In the genomic region with DNA sequence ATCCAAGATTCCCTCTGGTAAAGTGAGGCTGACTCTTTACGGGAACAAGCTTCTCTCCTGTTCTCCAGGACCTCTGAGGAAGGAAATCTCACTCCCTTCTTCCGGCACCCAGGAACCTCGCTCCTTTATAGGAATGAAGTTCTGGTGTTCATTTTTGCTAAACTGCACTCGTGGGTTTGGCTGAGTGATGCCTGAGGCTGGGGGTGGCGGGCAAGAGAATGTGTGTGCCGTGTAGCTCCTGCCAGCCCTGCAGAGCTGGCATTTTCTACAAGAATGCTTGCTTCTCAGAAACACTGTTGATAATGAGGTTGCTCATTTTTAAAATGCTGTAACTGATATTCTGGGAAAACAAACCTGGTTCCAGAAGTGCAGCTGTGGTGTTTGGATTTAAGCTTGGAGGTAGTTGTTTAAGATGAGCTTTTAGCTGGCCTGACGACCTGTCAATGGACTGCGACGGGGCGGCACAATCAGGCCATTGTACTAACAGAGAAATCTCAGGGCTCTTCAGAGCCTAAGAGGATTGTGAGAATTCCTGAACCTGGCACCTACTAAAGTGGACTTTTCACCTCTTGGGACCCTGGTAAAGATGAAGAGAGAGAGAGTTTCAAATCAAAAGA, we compare ENCODE assay signal across 19 cellular contexts.
A peak's percentile ranks its signal among the peaks of the same experiment; 100 is the strongest.
DNase-seq lines count a peak whose midpoint lies in the region; ATAC-seq and TF ChIP-seq lines count a peak whose summit lies in the region.
"Had no signal": no experiment of that assay in that cellular context is flagged by ENCODE, and none has a peak within 500 bp of the region (broad histone marks: within the 10 kb centered on the region; RNA-seq: fewer than 3 reads in every experiment).

No MANE protein-coding gene starts in this region.

- TF ChIP-seq POLR2A in spleen (IDR thresholded peaks at IDR 0.05) = no peak

- TF ChIP-seq CTCF in right atrium auricular region (IDR thresholded peaks at IDR 0.05) (no peak), mammary epithelial cell (conservative IDR thresholded peaks at IDR 0.05 in 1 of 2, IDR thresholded peaks at IDR 0.05 in 1 of 2; ENCODE audit: extremely low read depth in 1 of 2, insufficient read depth in 1 of 2, low read depth in 1 of 2, low read length in 2 of 2) (no peak), upper lobe of right lung (IDR thresholded peaks at IDR 0.05) (no peak), spleen (IDR thresholded peaks at IDR 0.05 in 8 of 11, conservative IDR thresholded peaks at IDR 0.05 in 3 of 11) (no peak)

- H3K27me3 ChIP-seq in right atrium auricular region = no peaks in the 10 kb centered on the region
- H3K27me3 ChIP-seq in mammary epithelial cell (ENCODE audit: insufficient read depth, low read length) = no peaks in the 10 kb centered on the region
- H3K27me3 ChIP-seq in upper lobe of right lung = no peaks in the 10 kb centered on the region
- H3K27me3 ChIP-seq in spleen (replicated peaks in 1 of 7) = no peaks in the 10 kb centered on the region
- H3K27me3 ChIP-seq: SJSA1, stomach had no signal

- H3K4me3 ChIP-seq in right atrium auricular region = no peak overlapping the region
- H3K4me3 ChIP-seq in mammary epithelial cell (replicated peaks in 1 of 3; ENCODE audit: insufficient read depth in 1 of 3, low read depth in 2 of 3, low read length in 3 of 3) = no peak overlapping the region
- no peak overlapping the region for H3K4me3 ChIP-seq in upper lobe of right lung
- H3K4me3 ChIP-seq in spleen = no peak overlapping the region
- H3K4me3 ChIP-seq: SJSA1, stomach had no signal

- H4K20me1 ChIP-seq in mammary epithelial cell (ENCODE audit: insufficient read depth, low read length) = no peaks in the 10 kb centered on the region

- H3K79me2 ChIP-seq in mammary epithelial cell (ENCODE audit: insufficient read depth, low read length) = no peaks in the 10 kb centered on the region

- no peak overlapping the region for H3K27ac Mint-ChIP-seq in activated CD4-positive, alpha-beta T cell treated with anti-CD3 and anti-CD28 coated beads, Interleukin-2, amount 10 ng/mL, durations not matched to agents 24 days and 14 days
- H3K27ac Mint-ChIP-seq: activated CD4-positive, alpha-beta T cell treated with anti-CD3 and anti-CD28 coated beads for 36 hours; activated naive CD4-positive, alpha-beta T cell treated with anti-CD3 and anti-CD28 coated beads, Interleukin-2, amount 50 U/mL, for 24 hours; naive thymus-derived CD4-positive, alpha-beta T cell had no signal

- peak; percentile 16 for ATAC-seq in left ventricle myocardium superior
- peak; percentile 65 for ATAC-seq in upper lobe of right lung
- no peak for ATAC-seq in left lobe of liver
- ATAC-seq: activated CD4-positive, alpha-beta T cell treated with anti-CD3 and anti-CD28 coated beads for 36 hours; left colon; naive thymus-derived CD4-positive, alpha-beta T cell had no signal

- in situ Hi-C loops in mammary epithelial cell (cut with MboI; ENCODE audit: low sequenced_read_pairs in 2 of 2) = no loop called here

- 30% methylated on average over 10 of the region's 10 CpGs for WGBS in mammary epithelial cell (ENCODE audit: low coverage, missing lambda C conversion rate)
- 90 to 97% (median 94%) methylated on average over 10 of the region's 10 CpGs for WGBS in spleen, 5 donors

- H3K27ac ChIP-seq in right atrium auricular region = no peak overlapping the region
- H3K27ac ChIP-seq in mammary epithelial cell (ENCODE audit: insufficient read depth, low read depth, low read length) = no peak overlapping the region
- H3K27ac ChIP-seq in upper lobe of right lung = no peak overlapping the region
- no peak overlapping the region for H3K27ac ChIP-seq in spleen
- H3K27ac ChIP-seq: SJSA1 had no signal

- H3K4me3 Mint-ChIP-seq in activated CD4-positive, alpha-beta T cell treated with anti-CD3 and anti-CD28 coated beads, Interleukin-2, amount 10 ng/mL, durations not matched to agents 24 days and 14 days = no peak overlapping the region
- H3K4me3 Mint-ChIP-seq: activated CD4-positive, alpha-beta T cell treated with anti-CD3 and anti-CD28 coated beads for 36 hours; activated naive CD4-positive, alpha-beta T cell treated with anti-CD3 and anti-CD28 coated beads, Interleukin-2, amount 50 U/mL, for 24 hours; naive thymus-derived CD4-positive, alpha-beta T cell had no signal

- H3K36me3 Mint-ChIP-seq in activated CD4-positive, alpha-beta T cell treated with anti-CD3 and anti-CD28 coated beads, Interleukin-2, amount 10 ng/mL, durations not matched to agents 24 days and 14 days (ENCODE audit: low read depth) = no peaks in the 10 kb centered on the region

- no peaks in the 10 kb centered on the region for H3K9me3 ChIP-seq in right atrium auricular region
- H3K9me3 ChIP-seq in mammary epithelial cell (replicated peaks; ENCODE audit: insufficient read depth, low read length) = no peaks in the 10 kb centered on the region
- H3K9me3 ChIP-seq in upper lobe of right lung = no peaks in the 10 kb centered on the region
- H3K9me3 ChIP-seq in spleen = no peaks in the 10 kb centered on the region
- H3K9me3 ChIP-seq: SJSA1, stomach had no signal

- DNase-seq in left ventricle myocardium superior = no peak
- no peak for DNase-seq in right atrium auricular region (ENCODE audit: low spot score)
- DNase-seq in mammary epithelial cell = no peak
- peak; percentile 43 for DNase-seq in myocyte (ENCODE audit: low read depth)
- no peak for DNase-seq in upper lobe of right lung
- DNase-seq in spleen = no peak
- no peak for DNase-seq in activated CD4-positive, alpha-beta T cell treated with anti-CD3 and anti-CD28 coated beads, Interleukin-2, amount 10 ng/mL, durations not matched to agents 24 days and 14 days
- DNase-seq in left lobe of liver (ENCODE audit: low spot score) = no peak
- DNase-seq: activated CD4-positive, alpha-beta T cell treated with anti-CD3 and anti-CD28 coated beads for 36 hours; activated T-cell treated with anti-CD3 and anti-CD28 coated beads, Interleukin-2, amount 50 U/mL, for 1 hour; KBM-7; left colon; naive thymus-derived CD4-positive, alpha-beta T cell; NCI-H1092; NCI-H2227 treated with DMSO at 0.1 percent for 48 hours; stomach; T-helper 9 cell had no signal

- peaks cover 9% of the 10 kb centered on the region for H3K9me3 Mint-ChIP-seq in activated CD4-positive, alpha-beta T cell treated with anti-CD3 and anti-CD28 coated beads, Interleukin-2, amount 10 ng/mL, durations not matched to agents 24 days and 14 days
- H3K9me3 Mint-ChIP-seq: activated naive CD4-positive, alpha-beta T cell treated with anti-CD3 and anti-CD28 coated beads, Interleukin-2, amount 50 U/mL, for 24 hours had no signal

- H3K4me2 ChIP-seq in mammary epithelial cell (ENCODE audit: insufficient read depth, low read depth, low read length) = no peak overlapping the region

- H3K36me3 ChIP-seq in right atrium auricular region = no peaks in the 10 kb centered on the region
- no peaks in the 10 kb centered on the region for H3K36me3 ChIP-seq in mammary epithelial cell (ENCODE audit: insufficient read depth, low read length)
- no peaks in the 10 kb centered on the region for H3K36me3 ChIP-seq in upper lobe of right lung
- no peaks in the 10 kb centered on the region for H3K36me3 ChIP-seq in spleen
- H3K36me3 ChIP-seq: SJSA1, stomach had no signal

- H2AFZ ChIP-seq in mammary epithelial cell (ENCODE audit: low read depth, low read length) = peak overlapping the region; percentile 79

- CTCF ChIA-PET in mammary epithelial cell (lab: Charles Lee; ENCODE audit: low non-redundant PET) = no interaction called here

- H3K4me1 ChIP-seq in right atrium auricular region (peaks cover 0 to 25% of the 10 kb centered on the region in 2 donors), mammary epithelial cell (ENCODE audit: insufficient read depth, low read length) (peaks cover 36% of the 10 kb centered on the region), upper lobe of right lung (no peaks in the 10 kb centered on the region), spleen (peaks cover 0 to 15% (median 0%) of the 10 kb centered on the region in 6 donors)

- no peak overlapping the region for H3K9ac ChIP-seq in mammary epithelial cell (ENCODE audit: insufficient read depth, low read length)

- H3K27me3 Mint-ChIP-seq in activated CD4-positive, alpha-beta T cell treated with anti-CD3 and anti-CD28 coated beads, Interleukin-2, amount 10 ng/mL, durations not matched to agents 24 days and 14 days = peaks cover 2% of the 10 kb centered on the region
- H3K27me3 Mint-ChIP-seq: activated CD4-positive, alpha-beta T cell treated with anti-CD3 and anti-CD28 coated beads for 36 hours; activated naive CD4-positive, alpha-beta T cell treated with anti-CD3 and anti-CD28 coated beads, Interleukin-2, amount 50 U/mL, for 24 hours had no signal

- dilution Hi-C loops in mammary epithelial cell (cut with HindIII; ENCODE audit: low sequenced_read_pairs) = no loop called here

- no TSS peak for BruUV-seq in mammary epithelial cell (replicated peaks; lab: Mats Ljungman, UMichigan)

- intact Hi-C loops in left ventricle myocardium superior (cut with micrococcal nuclease) = no loop called here
- intact Hi-C loops in mammary epithelial cell (cut with micrococcal nuclease) = loop anchor here (2.0 to 10.0 kb wide), 4 partner anchors 59 to 689 kb away; partner anchors contain the start of gene IGFBP5
- intact Hi-C loops in upper lobe of right lung (cut with DNase I) = no loop called here
- intact Hi-C loops in spleen (cut with DNase I; ENCODE audit: low total_unique reads) = no loop called here
- intact Hi-C loops in activated CD4-positive, alpha-beta T cell treated with anti-CD3 and anti-CD28 coated beads, Interleukin-2, amount 10 ng/mL, durations not matched to agents 24 days and 14 days (cut with micrococcal nuclease) = no loop called here

- H3K4me1 Mint-ChIP-seq in activated CD4-positive, alpha-beta T cell treated with anti-CD3 and anti-CD28 coated beads, Interleukin-2, amount 10 ng/mL, durations not matched to agents 24 days and 14 days = peaks cover 2% of the 10 kb centered on the region
- H3K4me1 Mint-ChIP-seq: activated CD4-positive, alpha-beta T cell treated with anti-CD3 and anti-CD28 coated beads for 36 hours; activated naive CD4-positive, alpha-beta T cell treated with anti-CD3 and anti-CD28 coated beads, Interleukin-2, amount 50 U/mL, for 24 hours had no signal
